1 cellular context compared by ENCODE assay signal in genomic region chr6:43076093-43076927, GRCh38.
TF ChIP-seq lines count a peak whose summit lies in the region.

Gene PTK7, plus strand, starts transcription at chr6:43076314. Its CDS starts 175 bp downstream, at chr6:43076489.

TF ChIP-seq in K562, 482 proteins besides CTCF, POLR2A, EP300 and RAD21 (continued from another document):
- TF ChIP-seq NR2C2 (CRISPR knock-in tag; IDR thresholded peaks at IDR 0.05) (no peak), NR2C2 (tag; IDR thresholded peaks at IDR 0.05) (no peak), SREBF1 (IDR thresholded peaks at IDR 0.05; ENCODE audit: borderline replicate concordance, low read depth, low read length) (no peak), ESRRA (IDR thresholded peaks at IDR 0.05; ENCODE audit: borderline replicate concordance, low read depth) (no peak), HDAC1 (IDR thresholded peaks at IDR 0.05) (peak in 1 of 2 experiments; percentile 31; a peak in 1 of 4 replicates), ASH1L (IDR thresholded peaks at IDR 0.05; ENCODE audit: borderline replicate concordance, low read depth, partially characterized antibody) (no peak), ZFP30 (CRISPR knock-in tag; IDR thresholded peaks at IDR 0.05; ENCODE audit: borderline replicate concordance) (no peak), LARP7 (IDR thresholded peaks at IDR 0.05) (no peak), NRF1 (conservative IDR thresholded peaks at IDR 0.05 in 1 of 2, IDR thresholded peaks at IDR 0.05 in 1 of 2) (peak; percentile 36 to 59; a peak in 2 of 4 replicates), CXXC5 (CRISPR knock-in tag; IDR thresholded peaks at IDR 0.05) (peak; percentile 46), RB1 (IDR thresholded peaks at IDR 0.05; ENCODE audit: low read depth) (peak; percentile 43; the same call in 1 of the 2 replicates), NFIC (IDR thresholded peaks at IDR 0.05) (no peak), POLR2G (IDR thresholded peaks at IDR 0.05; ENCODE audit: low read depth, low read length) (peak; percentile 46), CHD4 (IDR thresholded peaks at IDR 0.05; ENCODE audit: insufficient read depth, insufficient replicate concordance, low read depth, low read length, poor library complexity, severe bottlenecking) (no peak), ZKSCAN3 (CRISPR knock-in tag; IDR thresholded peaks at IDR 0.05) (no peak), EGR1 (conservative IDR thresholded peaks at IDR 0.05) (peak; percentile 59), ZBTB8A (IDR thresholded peaks at IDR 0.05; ENCODE audit: partially characterized antibody) (no peak), DMBX1 (CRISPR knock-in tag; IDR thresholded peaks at IDR 0.05; ENCODE audit: borderline replicate concordance) (no peak), KDM2B (CRISPR knock-in tag; IDR thresholded peaks at IDR 0.05) (0 out of 2 replicates have a peak, but pooled peaks have one; percentile 39), ZNF507 (tag; conservative IDR thresholded peaks at IDR 0.05) (no peak), ZNF184 (CRISPR knock-in tag; IDR thresholded peaks at IDR 0.05) (peak; percentile 55; the same call in 1 of the 2 replicates), PHB (CRISPR knock-in tag; IDR thresholded peaks at IDR 0.05) (no peak), PHF8 (IDR thresholded peaks at IDR 0.05; ENCODE audit: borderline replicate concordance, low read length) (peak; percentile 53; the same call in 1 of the 2 replicates), TRIM24 (IDR thresholded peaks at IDR 0.05) (no peak), POU5F1 (IDR thresholded peaks at IDR 0.05; ENCODE audit: borderline replicate concordance, low read depth, low read length, partially characterized antibody) (no peak), SAFB (IDR thresholded peaks at IDR 0.05; ENCODE audit: borderline replicate concordance, low read depth, low read length) (0 out of 2 replicates have a peak, but pooled peaks have one; percentile 30), HNRNPLL (IDR thresholded peaks at IDR 0.05; ENCODE audit: low read depth, low read length, poor library complexity, severe bottlenecking) (peak; percentile 81), BDP1 (IDR thresholded peaks at IDR 0.05; ENCODE audit: insufficient read depth, insufficient read length) (no peak), ZNF586 (CRISPR knock-in tag; conservative IDR thresholded peaks at IDR 0.05) (no peak), NR3C1 (CRISPR knock-in tag; IDR thresholded peaks at IDR 0.05) (no peak), HMGN3 (IDR thresholded peaks at IDR 0.05; ENCODE audit: borderline replicate concordance, extremely low read depth, insufficient read length, low read depth, low read length) (peak; percentile 64), HNRNPK (IDR thresholded peaks at IDR 0.05; ENCODE audit: low read depth, low read length, poor library complexity, severe bottlenecking) (no peak), HDAC8 (tag; IDR thresholded peaks at IDR 0.05) (no peak), CHAMP1 (IDR thresholded peaks at IDR 0.05) (no peak), KDM1A (IDR thresholded peaks at IDR 0.05) (no peak)
- TF ChIP-seq, protein P1, sequence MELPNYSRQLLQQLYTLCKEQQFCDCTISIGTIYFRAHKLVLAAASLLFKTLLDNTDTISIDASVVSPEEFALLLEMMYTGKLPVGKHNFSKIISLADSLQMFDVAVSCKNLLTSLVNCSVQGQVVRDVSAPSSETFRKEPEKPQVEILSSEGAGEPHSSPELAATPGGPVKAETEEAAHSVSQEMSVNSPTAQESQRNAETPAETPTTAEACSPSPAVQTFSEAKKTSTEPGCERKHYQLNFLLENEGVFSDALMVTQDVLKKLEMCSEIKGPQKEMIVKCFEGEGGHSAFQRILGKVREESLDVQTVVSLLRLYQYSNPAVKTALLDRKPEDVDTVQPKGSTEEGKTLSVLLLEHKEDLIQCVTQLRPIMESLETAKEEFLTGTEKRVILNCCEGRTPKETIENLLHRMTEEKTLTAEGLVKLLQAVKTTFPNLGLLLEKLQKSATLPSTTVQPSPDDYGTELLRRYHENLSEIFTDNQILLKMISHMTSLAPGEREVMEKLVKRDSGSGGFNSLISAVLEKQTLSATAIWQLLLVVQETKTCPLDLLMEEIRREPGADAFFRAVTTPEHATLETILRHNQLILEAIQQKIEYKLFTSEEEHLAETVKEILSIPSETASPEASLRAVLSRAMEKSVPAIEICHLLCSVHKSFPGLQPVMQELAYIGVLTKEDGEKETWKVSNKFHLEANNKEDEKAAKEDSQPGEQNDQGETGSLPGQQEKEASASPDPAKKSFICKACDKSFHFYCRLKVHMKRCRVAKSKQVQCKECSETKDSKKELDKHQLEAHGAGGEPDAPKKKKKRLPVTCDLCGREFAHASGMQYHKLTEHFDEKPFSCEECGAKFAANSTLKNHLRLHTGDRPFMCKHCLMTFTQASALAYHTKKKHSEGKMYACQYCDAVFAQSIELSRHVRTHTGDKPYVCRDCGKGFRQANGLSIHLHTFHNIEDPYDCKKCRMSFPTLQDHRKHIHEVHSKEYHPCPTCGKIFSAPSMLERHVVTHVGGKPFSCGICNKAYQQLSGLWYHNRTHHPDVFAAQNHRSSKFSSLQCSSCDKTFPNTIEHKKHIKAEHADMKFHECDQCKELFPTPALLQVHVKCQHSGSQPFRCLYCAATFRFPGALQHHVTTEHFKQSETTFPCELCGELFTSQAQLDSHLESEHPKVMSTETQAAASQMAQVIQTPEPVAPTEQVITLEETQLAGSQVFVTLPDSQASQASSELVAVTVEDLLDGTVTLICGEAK (IDR thresholded peaks at IDR 0.05) = peak; percentile 38; the same call in 1 of the 2 replicates
- TF ChIP-seq, protein P1 (CRISPR knock-in tag; IDR thresholded peaks at IDR 0.05) = no peak
- TF ChIP-seq, protein P2, sequence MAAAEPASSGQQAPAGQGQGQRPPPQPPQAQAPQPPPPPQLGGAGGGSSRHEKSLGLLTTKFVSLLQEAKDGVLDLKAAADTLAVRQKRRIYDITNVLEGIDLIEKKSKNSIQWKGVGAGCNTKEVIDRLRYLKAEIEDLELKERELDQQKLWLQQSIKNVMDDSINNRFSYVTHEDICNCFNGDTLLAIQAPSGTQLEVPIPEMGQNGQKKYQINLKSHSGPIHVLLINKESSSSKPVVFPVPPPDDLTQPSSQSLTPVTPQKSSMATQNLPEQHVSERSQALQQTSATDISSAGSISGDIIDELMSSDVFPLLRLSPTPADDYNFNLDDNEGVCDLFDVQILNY (CRISPR knock-in tag; IDR thresholded peaks at IDR 0.05) = no peak
- TF ChIP-seq, protein P3, sequence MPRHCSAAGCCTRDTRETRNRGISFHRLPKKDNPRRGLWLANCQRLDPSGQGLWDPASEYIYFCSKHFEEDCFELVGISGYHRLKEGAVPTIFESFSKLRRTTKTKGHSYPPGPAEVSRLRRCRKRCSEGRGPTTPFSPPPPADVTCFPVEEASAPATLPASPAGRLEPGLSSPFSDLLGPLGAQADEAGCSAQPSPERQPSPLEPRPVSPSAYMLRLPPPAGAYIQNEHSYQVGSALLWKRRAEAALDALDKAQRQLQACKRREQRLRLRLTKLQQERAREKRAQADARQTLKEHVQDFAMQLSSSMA (CRISPR knock-in tag; IDR thresholded peaks at IDR 0.05) = no peak
- TF ChIP-seq, protein P4, sequence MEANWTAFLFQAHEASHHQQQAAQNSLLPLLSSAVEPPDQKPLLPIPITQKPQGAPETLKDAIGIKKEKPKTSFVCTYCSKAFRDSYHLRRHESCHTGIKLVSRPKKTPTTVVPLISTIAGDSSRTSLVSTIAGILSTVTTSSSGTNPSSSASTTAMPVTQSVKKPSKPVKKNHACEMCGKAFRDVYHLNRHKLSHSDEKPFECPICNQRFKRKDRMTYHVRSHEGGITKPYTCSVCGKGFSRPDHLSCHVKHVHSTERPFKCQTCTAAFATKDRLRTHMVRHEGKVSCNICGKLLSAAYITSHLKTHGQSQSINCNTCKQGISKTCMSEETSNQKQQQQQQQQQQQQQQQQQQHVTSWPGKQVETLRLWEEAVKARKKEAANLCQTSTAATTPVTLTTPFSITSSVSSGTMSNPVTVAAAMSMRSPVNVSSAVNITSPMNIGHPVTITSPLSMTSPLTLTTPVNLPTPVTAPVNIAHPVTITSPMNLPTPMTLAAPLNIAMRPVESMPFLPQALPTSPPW (CRISPR knock-in tag; IDR thresholded peaks at IDR 0.05) = peak; percentile 87
- TF ChIP-seq, protein P5, sequence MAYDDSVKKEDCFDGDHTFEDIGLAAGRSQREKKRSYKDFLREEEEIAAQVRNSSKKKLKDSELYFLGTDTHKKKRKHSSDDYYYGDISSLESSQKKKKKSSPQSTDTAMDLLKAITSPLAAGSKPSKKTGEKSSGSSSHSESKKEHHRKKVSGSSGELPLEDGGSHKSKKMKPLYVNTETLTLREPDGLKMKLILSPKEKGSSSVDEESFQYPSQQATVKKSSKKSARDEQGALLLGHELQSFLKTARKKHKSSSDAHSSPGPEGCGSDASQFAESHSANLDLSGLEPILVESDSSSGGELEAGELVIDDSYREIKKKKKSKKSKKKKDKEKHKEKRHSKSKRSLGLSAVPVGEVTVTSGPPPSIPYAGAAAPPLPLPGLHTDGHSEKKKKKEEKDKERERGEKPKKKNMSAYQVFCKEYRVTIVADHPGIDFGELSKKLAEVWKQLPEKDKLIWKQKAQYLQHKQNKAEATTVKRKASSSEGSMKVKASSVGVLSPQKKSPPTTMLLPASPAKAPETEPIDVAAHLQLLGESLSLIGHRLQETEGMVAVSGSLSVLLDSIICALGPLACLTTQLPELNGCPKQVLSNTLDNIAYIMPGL (CRISPR knock-in tag; IDR thresholded peaks at IDR 0.05) = no peak
- TF ChIP-seq, protein P6, sequence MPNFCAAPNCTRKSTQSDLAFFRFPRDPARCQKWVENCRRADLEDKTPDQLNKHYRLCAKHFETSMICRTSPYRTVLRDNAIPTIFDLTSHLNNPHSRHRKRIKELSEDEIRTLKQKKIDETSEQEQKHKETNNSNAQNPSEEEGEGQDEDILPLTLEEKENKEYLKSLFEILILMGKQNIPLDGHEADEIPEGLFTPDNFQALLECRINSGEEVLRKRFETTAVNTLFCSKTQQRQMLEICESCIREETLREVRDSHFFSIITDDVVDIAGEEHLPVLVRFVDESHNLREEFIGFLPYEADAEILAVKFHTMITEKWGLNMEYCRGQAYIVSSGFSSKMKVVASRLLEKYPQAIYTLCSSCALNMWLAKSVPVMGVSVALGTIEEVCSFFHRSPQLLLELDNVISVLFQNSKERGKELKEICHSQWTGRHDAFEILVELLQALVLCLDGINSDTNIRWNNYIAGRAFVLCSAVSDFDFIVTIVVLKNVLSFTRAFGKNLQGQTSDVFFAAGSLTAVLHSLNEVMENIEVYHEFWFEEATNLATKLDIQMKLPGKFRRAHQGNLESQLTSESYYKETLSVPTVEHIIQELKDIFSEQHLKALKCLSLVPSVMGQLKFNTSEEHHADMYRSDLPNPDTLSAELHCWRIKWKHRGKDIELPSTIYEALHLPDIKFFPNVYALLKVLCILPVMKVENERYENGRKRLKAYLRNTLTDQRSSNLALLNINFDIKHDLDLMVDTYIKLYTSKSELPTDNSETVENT (CRISPR knock-in tag; IDR thresholded peaks at IDR 0.05) = 0 out of 2 replicates have a peak, but pooled peaks have one; percentile 11
- TF ChIP-seq, protein P7, sequence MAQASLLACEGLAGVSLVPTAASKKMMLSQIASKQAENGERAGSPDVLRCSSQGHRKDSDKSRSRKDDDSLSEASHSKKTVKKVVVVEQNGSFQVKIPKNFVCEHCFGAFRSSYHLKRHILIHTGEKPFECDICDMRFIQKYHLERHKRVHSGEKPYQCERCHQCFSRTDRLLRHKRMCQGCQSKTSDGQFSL (CRISPR knock-in tag; IDR thresholded peaks at IDR 0.05) = 0 out of 2 replicates have a peak, but pooled peaks have one; percentile 51
- TF ChIP-seq, protein P7 (tag; IDR thresholded peaks at IDR 0.05) = no peak
